Comparison of ENCODE assay signal across 1 cellular context in genomic region chr10:29689001-29689400, GRCh38.
TF ChIP-seq lines count a peak whose summit lies in the region.

No MANE protein-coding gene starts in this region.

TF ChIP-seq in HCT116, 20 proteins besides CTCF, POLR2A, EP300 and RAD21 (continued from another document):
- TF ChIP-seq, protein P1, sequence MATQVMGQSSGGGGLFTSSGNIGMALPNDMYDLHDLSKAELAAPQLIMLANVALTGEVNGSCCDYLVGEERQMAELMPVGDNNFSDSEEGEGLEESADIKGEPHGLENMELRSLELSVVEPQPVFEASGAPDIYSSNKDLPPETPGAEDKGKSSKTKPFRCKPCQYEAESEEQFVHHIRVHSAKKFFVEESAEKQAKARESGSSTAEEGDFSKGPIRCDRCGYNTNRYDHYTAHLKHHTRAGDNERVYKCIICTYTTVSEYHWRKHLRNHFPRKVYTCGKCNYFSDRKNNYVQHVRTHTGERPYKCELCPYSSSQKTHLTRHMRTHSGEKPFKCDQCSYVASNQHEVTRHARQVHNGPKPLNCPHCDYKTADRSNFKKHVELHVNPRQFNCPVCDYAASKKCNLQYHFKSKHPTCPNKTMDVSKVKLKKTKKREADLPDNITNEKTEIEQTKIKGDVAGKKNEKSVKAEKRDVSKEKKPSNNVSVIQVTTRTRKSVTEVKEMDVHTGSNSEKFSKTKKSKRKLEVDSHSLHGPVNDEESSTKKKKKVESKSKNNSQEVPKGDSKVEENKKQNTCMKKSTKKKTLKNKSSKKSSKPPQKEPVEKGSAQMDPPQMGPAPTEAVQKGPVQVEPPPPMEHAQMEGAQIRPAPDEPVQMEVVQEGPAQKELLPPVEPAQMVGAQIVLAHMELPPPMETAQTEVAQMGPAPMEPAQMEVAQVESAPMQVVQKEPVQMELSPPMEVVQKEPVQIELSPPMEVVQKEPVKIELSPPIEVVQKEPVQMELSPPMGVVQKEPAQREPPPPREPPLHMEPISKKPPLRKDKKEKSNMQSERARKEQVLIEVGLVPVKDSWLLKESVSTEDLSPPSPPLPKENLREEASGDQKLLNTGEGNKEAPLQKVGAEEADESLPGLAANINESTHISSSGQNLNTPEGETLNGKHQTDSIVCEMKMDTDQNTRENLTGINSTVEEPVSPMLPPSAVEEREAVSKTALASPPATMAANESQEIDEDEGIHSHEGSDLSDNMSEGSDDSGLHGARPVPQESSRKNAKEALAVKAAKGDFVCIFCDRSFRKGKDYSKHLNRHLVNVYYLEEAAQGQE (IDR thresholded peaks at IDR 0.05; ENCODE audit: low read depth), result no peak
- no peak for TF ChIP-seq SIN3A (IDR thresholded peaks at IDR 0.05; ENCODE audit: low read depth)
- no peak for TF ChIP-seq ZFX (IDR thresholded peaks at IDR 0.05)
